In the genomic region with DNA sequence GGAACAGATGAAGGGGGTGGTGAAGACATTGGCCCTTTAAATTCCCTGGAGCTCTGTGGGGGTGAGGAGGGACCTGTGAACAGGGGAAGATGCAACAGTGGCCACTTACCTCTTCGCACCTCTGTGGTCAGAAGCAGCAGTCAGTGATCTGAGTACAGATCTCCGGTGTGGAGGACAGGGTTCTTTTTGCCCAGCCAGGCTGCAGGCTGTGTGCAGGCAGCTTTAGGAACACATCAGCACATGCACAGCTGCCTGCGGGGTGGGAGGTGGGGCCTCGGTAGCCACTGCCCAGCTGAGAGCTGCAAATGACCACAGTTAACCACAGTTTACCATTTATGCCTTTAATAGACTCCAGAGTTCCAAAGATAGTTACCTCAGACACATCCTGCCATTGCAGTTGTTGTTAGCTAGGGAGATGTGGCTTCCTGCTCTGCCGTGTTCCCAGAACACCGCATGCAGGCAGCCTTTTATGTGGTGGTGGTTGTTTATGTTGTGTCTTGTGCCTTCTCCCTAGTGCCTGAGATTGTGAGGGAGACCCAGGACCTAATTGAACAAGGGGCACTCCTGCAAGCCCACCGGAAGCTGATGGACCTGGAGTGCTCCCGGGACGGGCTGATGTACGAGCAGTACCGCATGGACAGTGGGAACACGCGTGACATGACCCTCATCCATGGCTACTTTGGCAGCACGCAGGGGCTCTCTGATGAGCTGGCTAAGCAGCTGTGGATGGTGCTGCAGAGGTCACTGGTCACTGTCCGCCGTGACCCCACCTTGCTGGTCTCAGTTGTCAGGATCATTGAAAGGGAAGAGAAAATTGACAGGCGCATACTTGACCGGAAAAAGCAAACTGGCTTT, we compare ENCODE assay signal across 14 cellular contexts. TPM values are rescaled to one million over a fixed set of nuclear protein-coding genes. Genes with fewer than 3 reads are reported as not detected.
DNase-seq lines count a peak whose midpoint lies in the region; ATAC-seq and TF ChIP-seq lines count a peak whose summit lies in the region.
"Had no signal": no experiment of that assay in that cellular context is flagged by ENCODE, and none has a peak within 500 bp of the region (broad histone marks: within the 10 kb centered on the region; RNA-seq: fewer than 3 reads in every experiment).

No MANE protein-coding gene starts in this region.

- no peak overlapping the region for H3K9ac ChIP-seq in neural progenitor cell

- H2AFZ ChIP-seq in neural progenitor cell (replicated peaks): no peak overlapping the region

- no peak overlapping the region for H3K4me3 ChIP-seq in fibroblast of villous mesenchyme (ENCODE audit: low read depth, low read length)
- no peak overlapping the region for H3K4me3 ChIP-seq in neural progenitor cell
- H3K4me3 ChIP-seq: dorsolateral prefrontal cortex, upper lobe of left lung had no signal

- in situ Hi-C loops in GM13977 (cut with MboI; ENCODE audit: low pct_unique_long_range_greater_than_20kb, low sequenced_read_pairs, unreplicated experiment): no loop called here

- DNase-seq in activated naive CD4-positive, alpha-beta T cell treated with anti-CD3 and anti-CD28 coated beads, Interleukin-2, amount 10 ng/mL, durations not matched to agents 7 days and 5 days: peak; percentile 34
- no peak for DNase-seq in activated naive CD4-positive, alpha-beta T cell treated with Interleukin-2 at 50 U/mL for 16 hours
- DNase-seq in T-helper 17 cell (peak in 1 of 3 donors; percentile 0), fibroblast of villous mesenchyme (ENCODE audit: low read depth) (peak; percentile 68), GM19238 (ENCODE audit: insufficient read length, low spot score) (no peak), GM13977 (ENCODE audit: low spot score) (no peak), neural progenitor cell (ENCODE audit: low spot score) (no peak)
- no peak for DNase-seq in stimulated activated naive B cell treated with anti-CD40 and anti-IgM and Interleukin-4, amounts not matched to agents 10 μg/mL and 1 μg/mL and 100 μg/mL, for 72 hours
- DNase-seq: activated T-cell treated with anti-CD3 and anti-CD28 coated beads for 4 hours, NCI-H1930, NCI-H69 had no signal

- no peak overlapping the region for H3K4me2 ChIP-seq in neural progenitor cell

- H3K36me3 ChIP-seq in neural progenitor cell: peaks cover 11% of the 10 kb centered on the region

- no peaks in the 10 kb centered on the region for H3K79me2 ChIP-seq in neural progenitor cell (ENCODE audit: low read depth)

- H3K27me3 ChIP-seq in neural progenitor cell: no peaks in the 10 kb centered on the region
- H3K27me3 ChIP-seq: dorsolateral prefrontal cortex, upper lobe of left lung had no signal

- H3K4me3 Mint-ChIP-seq in activated naive CD4-positive, alpha-beta T cell treated with anti-CD3 and anti-CD28 coated beads, Interleukin-2, amount 10 ng/mL, durations not matched to agents 7 days and 5 days: peak overlapping the region; percentile 9
- H3K4me3 Mint-ChIP-seq in T-helper 17 cell (no peak overlapping the region), neural progenitor cell (no peak overlapping the region)
- no peak overlapping the region for H3K4me3 Mint-ChIP-seq in stimulated activated naive B cell treated with anti-CD40 and anti-IgM and Interleukin-4, amounts not matched to agents 10 μg/mL and 1 μg/mL and 100 μg/mL, for 72 hours
- H3K4me3 Mint-ChIP-seq: brain had no signal

- no peaks in the 10 kb centered on the region for H3K9me3 ChIP-seq in T-helper 17 cell (ENCODE audit: control insufficient read depth, low read length, poor library complexity, severe bottlenecking)
- H3K9me3 ChIP-seq in neural progenitor cell (ENCODE audit: low read depth): peaks cover 12% of the 10 kb centered on the region

- H4K20me1 ChIP-seq in neural progenitor cell (ENCODE audit: low read depth): peaks cover 5% of the 10 kb centered on the region

- H3K4me1 ChIP-seq in neural progenitor cell: no peaks in the 10 kb centered on the region

- no peaks in the 10 kb centered on the region for H3K27me3 Mint-ChIP-seq in activated naive CD4-positive, alpha-beta T cell treated with anti-CD3 and anti-CD28 coated beads, Interleukin-2, amount 10 ng/mL, durations not matched to agents 7 days and 5 days
- H3K27me3 Mint-ChIP-seq in T-helper 17 cell: no peaks in the 10 kb centered on the region
- no peaks in the 10 kb centered on the region for H3K27me3 Mint-ChIP-seq in stimulated activated naive B cell treated with anti-CD40 and anti-IgM and Interleukin-4, amounts not matched to agents 10 μg/mL and 1 μg/mL and 100 μg/mL, for 72 hours
- peaks cover 4% of the 10 kb centered on the region for H3K27me3 Mint-ChIP-seq in neural progenitor cell (ENCODE audit: insufficient read depth, low read depth)
- H3K27me3 Mint-ChIP-seq: brain had no signal

- H3F3A ChIP-seq in neural progenitor cell (ENCODE audit: low read depth): no peaks in the 10 kb centered on the region

- H3K9me3 Mint-ChIP-seq in activated naive CD4-positive, alpha-beta T cell treated with anti-CD3 and anti-CD28 coated beads, Interleukin-2, amount 10 ng/mL, durations not matched to agents 7 days and 5 days: peaks cover 27% of the 10 kb centered on the region
- H3K9me3 Mint-ChIP-seq in stimulated activated naive B cell treated with anti-CD40 and anti-IgM and Interleukin-4, amounts not matched to agents 10 μg/mL and 1 μg/mL and 100 μg/mL, for 72 hours: peaks cover 10 to 33% of the 10 kb centered on the region in 2 donors
- peaks cover 16% of the 10 kb centered on the region for H3K9me3 Mint-ChIP-seq in neural progenitor cell

- no peak for ATAC-seq in T-helper 17 cell
- ATAC-seq in stimulated activated naive B cell treated with anti-CD40 and anti-IgM and Interleukin-4, amounts not matched to agents 10 μg/mL and 1 μg/mL and 100 μg/mL, for 72 hours (replicated peaks): no peak

- H3K27ac ChIP-seq in neural progenitor cell: no peak overlapping the region
- H3K27ac ChIP-seq: dorsolateral prefrontal cortex, upper lobe of left lung had no signal

- peaks cover 81% of the 10 kb centered on the region for H3K36me3 Mint-ChIP-seq in activated naive CD4-positive, alpha-beta T cell treated with anti-CD3 and anti-CD28 coated beads, Interleukin-2, amount 10 ng/mL, durations not matched to agents 7 days and 5 days
- H3K36me3 Mint-ChIP-seq in T-helper 17 cell (ENCODE audit: low read depth): peaks cover 32% of the 10 kb centered on the region
- H3K36me3 Mint-ChIP-seq in stimulated activated naive B cell treated with anti-CD40 and anti-IgM and Interleukin-4, amounts not matched to agents 10 μg/mL and 1 μg/mL and 100 μg/mL, for 72 hours: peaks cover 94 to 99% of the 10 kb centered on the region in 2 donors
- peaks cover 73% of the 10 kb centered on the region for H3K36me3 Mint-ChIP-seq in neural progenitor cell

- H3K4me1 Mint-ChIP-seq in activated naive CD4-positive, alpha-beta T cell treated with anti-CD3 and anti-CD28 coated beads, Interleukin-2, amount 10 ng/mL, durations not matched to agents 7 days and 5 days: peaks cover 42% of the 10 kb centered on the region
- H3K4me1 Mint-ChIP-seq in T-helper 17 cell (peaks cover 25% of the 10 kb centered on the region), neural progenitor cell (no peaks in the 10 kb centered on the region)
- H3K4me1 Mint-ChIP-seq in stimulated activated naive B cell treated with anti-CD40 and anti-IgM and Interleukin-4, amounts not matched to agents 10 μg/mL and 1 μg/mL and 100 μg/mL, for 72 hours: peaks cover 43 to 63% of the 10 kb centered on the region in 2 donors
- H3K4me1 Mint-ChIP-seq: brain had no signal

- H3K27ac Mint-ChIP-seq in activated naive CD4-positive, alpha-beta T cell treated with anti-CD3 and anti-CD28 coated beads, Interleukin-2, amount 10 ng/mL, durations not matched to agents 7 days and 5 days: peak overlapping the region; percentile 88
- H3K27ac Mint-ChIP-seq in T-helper 17 cell: peak overlapping the region; percentile 44
- H3K27ac Mint-ChIP-seq in stimulated activated naive B cell treated with anti-CD40 and anti-IgM and Interleukin-4, amounts not matched to agents 10 μg/mL and 1 μg/mL and 100 μg/mL, for 72 hours: peak overlapping the region; percentile 73
- H3K27ac Mint-ChIP-seq in neural progenitor cell: no peak overlapping the region
- H3K27ac Mint-ChIP-seq: brain had no signal

- TF ChIP-seq CTCF in fibroblast of villous mesenchyme (IDR thresholded peaks at IDR 0.05; ENCODE audit: insufficient read depth, low read depth, low read length) (no peak), GM13977 (IDR thresholded peaks at IDR 0.05; ENCODE audit: extremely low read depth, insufficient read depth, missing control alignments) (no peak), neural progenitor cell (IDR thresholded peaks at IDR 0.05) (no peak)

- CTCF ChIA-PET in activated naive CD4-positive, alpha-beta T cell treated with anti-CD3 and anti-CD28 coated beads, Interleukin-2, amount 10 ng/mL, durations not matched to agents 7 days and 5 days (lab: Charles Lee): interaction anchor here (1.0 to 1.3 kb wide), 3 partner anchors 9 to 136 kb away, joined by 3 to 4 read pairs (median 4); no protein-coding TSS in a partner anchor

RNA-seq across cellular contexts. Expression of a gene that starts 10.1 kb away (rescaled TPM):
- total RNA-seq in T-helper 17 cell (10 to 100 TPM; 71.3 to 86.3 TPM), fibroblast of villous mesenchyme (31.2 and 32.4 TPM in 2 replicates), neural progenitor cell (ENCODE audit: low replicate concordance) (19.2 and 37.6 TPM in 2 replicates)

Comparison
In these comparisons a context has a peak if more than half of its experiments do, and no peak if none do; other contexts are left out.
1. DNase-seq: peak in activated naive CD4-positive, alpha-beta T cell treated with anti-CD3 and anti-CD28 coated beads, Interleukin-2, amount 10 ng/mL, durations not matched to agents 7 days and 5 days (single experiment) and fibroblast of villous mesenchyme (single experiment); none in activated naive CD4-positive, alpha-beta T cell treated with Interleukin-2 at 50 U/mL for 16 hours (single experiment), stimulated activated naive B cell treated with anti-CD40 and anti-IgM and Interleukin-4, amounts not matched to agents 10 μg/mL and 1 μg/mL and 100 μg/mL, for 72 hours (single experiment), GM19238 (single experiment), GM13977 (single experiment) and neural progenitor cell (single experiment).